20 cellular contexts compared by ENCODE assay signal in genomic region chr14:106808458-106808857, GRCh38.
DNase-seq lines count a peak whose midpoint lies in the region; ATAC-seq and TF ChIP-seq lines count a peak whose summit lies in the region.
"Had no signal": no experiment of that assay in that cellular context is flagged by ENCODE, and none has a peak within 500 bp of the region (broad histone marks: within the 10 kb centered on the region; RNA-seq: fewer than 3 reads in every experiment).

No MANE protein-coding gene starts in this region.

- DNase-seq in Calu3 (no peak), LNCaP clone FGC (ENCODE audit: low read depth) (no peak), RWPE2 (ENCODE audit: low spot score) (no peak), left colon (no peak), right cardiac atrium (no peak), osteocyte (ENCODE audit: extremely low spot score, unreplicated experiment) (no peak)
- DNase-seq: ACHN; BE2C; C1 segment of cervical spinal cord; CD4-positive, CD25-positive, alpha-beta regulatory T cell; CD8-positive, alpha-beta memory T cell; COR-L47; DMS79 treated with DMSO at 0.1 percent for 48 hours; GOT3; H7; HFFc6 had no signal

- ATAC-seq in RWPE2 (ENCODE audit: low read depth) (peak; percentile 65; the same call in 2 of the 3 replicates), left colon (peak; percentile 32), right cardiac atrium (no peak)
- ATAC-seq in activated CD4-positive, CD25-positive, alpha-beta regulatory T cell treated with anti-CD3 and anti-CD28 coated beads, Interleukin-2, amount 50 U/mL, for 24 hours, result no peak
- ATAC-seq: GM12878, HCT116 had no signal

- H3K27ac Mint-ChIP-seq in Calu3 (ENCODE audit: unreplicated experiment) (no peak overlapping the region), osteocyte (ENCODE audit: unreplicated experiment) (no peak overlapping the region)
- H3K27ac Mint-ChIP-seq: CD4-positive, CD25-positive, alpha-beta regulatory T cell; CD8-positive, alpha-beta memory T cell; HFFc6; IgD-negative memory B cell had no signal

- TF ChIP-seq CTCF in Calu3 (IDR thresholded peaks at IDR 0.05; ENCODE audit: unreplicated experiment) (peak; percentile 19), LNCaP clone FGC (IDR thresholded peaks at IDR 0.05; ENCODE audit: control insufficient read depth, extremely low read depth, insufficient read depth) (0 out of 2 replicates have a peak, but pooled peaks have one; percentile 4), RWPE2 (IDR thresholded peaks at IDR 0.05; ENCODE audit: poor library complexity, severe bottlenecking) (no peak), osteocyte (IDR thresholded peaks at IDR 0.05) (no peak)

- no peak overlapping the region for H3K27ac ChIP-seq in RWPE2 (ENCODE audit: poor library complexity, severe bottlenecking)
- H3K27ac ChIP-seq in right cardiac atrium (ENCODE audit: low read length), result no peak overlapping the region

- H3K9me3 Mint-ChIP-seq in Calu3 (ENCODE audit: low read depth, unreplicated experiment) (no peaks in the 10 kb centered on the region), osteocyte (ENCODE audit: unreplicated experiment) (peaks cover 35% of the 10 kb centered on the region)
- H3K9me3 Mint-ChIP-seq: CD4-positive, CD25-positive, alpha-beta regulatory T cell; CD8-positive, alpha-beta memory T cell; IgD-negative memory B cell had no signal

- H3K36me3 Mint-ChIP-seq in Calu3 (ENCODE audit: insufficient read depth, unreplicated experiment), result no peaks in the 10 kb centered on the region
- peaks cover 3% of the 10 kb centered on the region for H3K36me3 Mint-ChIP-seq in osteocyte (ENCODE audit: unreplicated experiment)
- H3K36me3 Mint-ChIP-seq: CD4-positive, CD25-positive, alpha-beta regulatory T cell; CD8-positive, alpha-beta memory T cell had no signal

- no peaks in the 10 kb centered on the region for H3K36me3 ChIP-seq in RWPE2 (ENCODE audit: low read depth)
- H3K36me3 ChIP-seq: BE2C had no signal

- WGBS in right cardiac atrium, result 21% methylated on average over 3 of the region's 3 CpGs

- intact Hi-C loops in Calu3 (cut with micrococcal nuclease; ENCODE audit: unreplicated experiment), result no loop called here
- intact Hi-C loops in left colon (cut with DNase I, micrococcal nuclease), result no loop called here
- intact Hi-C loops in right cardiac atrium (cut with DNase I), result no loop called here

- CTCF ChIA-PET in Calu3 (lab: Charles Lee), result interaction anchor here (1.3 kb wide), 1 partner anchor 64 kb away, joined by 3 read pairs; no protein-coding TSS in a partner anchor

- peaks cover 17% of the 10 kb centered on the region for H3K27me3 ChIP-seq in RWPE2 (ENCODE audit: insufficient read depth, poor library complexity, severe bottlenecking)
- H3K27me3 ChIP-seq in right cardiac atrium (ENCODE audit: control insufficient read depth, insufficient read depth), result no peaks in the 10 kb centered on the region
- H3K27me3 ChIP-seq: BE2C had no signal

- H3K4me3 Mint-ChIP-seq in Calu3 (ENCODE audit: low read depth, unreplicated experiment) (no peak overlapping the region), osteocyte (ENCODE audit: unreplicated experiment) (no peak overlapping the region)
- H3K4me3 Mint-ChIP-seq: CD4-positive, CD25-positive, alpha-beta regulatory T cell; CD8-positive, alpha-beta memory T cell; HFFc6 had no signal

- BruUV-seq in Calu3 (replicated peaks; lab: Mats Ljungman, UMichigan), result no TSS peak

- H3K27me3 Mint-ChIP-seq in Calu3 (ENCODE audit: unreplicated experiment) (peaks cover 5% of the 10 kb centered on the region), osteocyte (ENCODE audit: unreplicated experiment) (no peaks in the 10 kb centered on the region)
- H3K27me3 Mint-ChIP-seq: IgD-negative memory B cell had no signal

- H3K9me3 ChIP-seq in RWPE2 (ENCODE audit: severe bottlenecking) (no peaks in the 10 kb centered on the region), right cardiac atrium (ENCODE audit: control insufficient read depth, low read length) (no peaks in the 10 kb centered on the region)
- H3K9me3 ChIP-seq: BE2C had no signal

- H3K4me3 ChIP-seq in LNCaP clone FGC (ENCODE audit: low read depth, low read length), result no peak overlapping the region
- no peak overlapping the region for H3K4me3 ChIP-seq in RWPE2 (ENCODE audit: severe bottlenecking)
- H3K4me3 ChIP-seq in right cardiac atrium (ENCODE audit: low read length), result no peak overlapping the region
- H3K4me3 ChIP-seq: GM12878 had no signal

- H3K4me1 ChIP-seq in RWPE2 (ENCODE audit: insufficient read depth, poor library complexity, severe bottlenecking) (no peaks in the 10 kb centered on the region), right cardiac atrium (ENCODE audit: control insufficient read depth, insufficient read depth, low read length) (no peaks in the 10 kb centered on the region)
- H3K4me1 ChIP-seq: BE2C had no signal

- H3K4me1 Mint-ChIP-seq in Calu3 (ENCODE audit: low read depth, unreplicated experiment) (no peaks in the 10 kb centered on the region), osteocyte (ENCODE audit: unreplicated experiment) (no peaks in the 10 kb centered on the region)

Comparison
In these comparisons a context has a peak if more than half of its experiments do, and no peak if none do; other contexts are left out.
1. CTCF ChIP-seq: peak in Calu3 (single experiment) and LNCaP clone FGC (single experiment); none in RWPE2 (single experiment) and osteocyte (single experiment).
2. ATAC-seq: peak in RWPE2 (single experiment) and left colon (single experiment); none in activated CD4-positive, CD25-positive, alpha-beta regulatory T cell treated with anti-CD3 and anti-CD28 coated beads, Interleukin-2, amount 50 U/mL, for 24 hours (0 of 2) and right cardiac atrium (0 of 2).